ENCODE assay signal across 1 cellular context in genomic region chr12:121888478-121889266, GRCh38.
TF ChIP-seq lines count a peak whose summit lies in the region.

A gene with protein sequence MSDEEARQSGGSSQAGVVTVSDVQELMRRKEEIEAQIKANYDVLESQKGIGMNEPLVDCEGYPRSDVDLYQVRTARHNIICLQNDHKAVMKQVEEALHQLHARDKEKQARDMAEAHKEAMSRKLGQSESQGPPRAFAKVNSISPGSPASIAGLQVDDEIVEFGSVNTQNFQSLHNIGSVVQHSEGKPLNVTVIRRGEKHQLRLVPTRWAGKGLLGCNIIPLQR (plus strand): TSS chr12:121888790. CDS start chr12:121888857, 67 bp downstream.

TF ChIP-seq in HepG2, 621 proteins besides CTCF, POLR2A, EP300 and RAD21 (continued from another document and continues in another):
- TF ChIP-seq, protein P1, sequence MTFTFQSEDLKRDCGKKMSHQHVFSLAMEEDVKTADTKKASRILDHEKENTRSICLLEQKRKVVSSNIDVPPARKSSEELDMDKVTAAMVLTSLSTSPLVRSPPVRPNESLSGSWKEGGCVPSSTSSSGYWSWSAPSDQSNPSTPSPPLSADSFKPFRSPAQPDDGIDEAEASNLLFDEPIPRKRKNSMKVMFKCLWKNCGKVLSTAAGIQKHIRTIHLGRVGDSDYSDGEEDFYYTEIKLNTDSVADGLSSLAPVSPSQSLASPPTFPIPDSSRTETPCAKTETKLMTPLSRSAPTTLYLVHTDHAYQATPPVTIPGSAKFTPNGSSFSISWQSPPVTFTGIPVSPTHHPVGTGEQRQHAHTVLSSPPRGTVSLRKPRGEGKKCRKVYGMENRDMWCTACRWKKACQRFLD (CRISPR knock-in tag; IDR thresholded peaks at IDR 0.05; ENCODE audit: borderline replicate concordance): peak; percentile 16; the same call in 1 of the 2 replicates
- peak; percentile 93 for TF ChIP-seq KMT2B (CRISPR knock-in tag; IDR thresholded peaks at IDR 0.05)
- TF ChIP-seq ZFP36L1 (CRISPR knock-in tag; IDR thresholded peaks at IDR 0.05): peak; percentile 91; the same call in 1 of the 2 replicates
- peak; percentile 97 for TF ChIP-seq ZSCAN29 (CRISPR knock-in tag; conservative IDR thresholded peaks at IDR 0.05)
- TF ChIP-seq ZNF317 (CRISPR knock-in tag; IDR thresholded peaks at IDR 0.05): peak; percentile 92
- peak; percentile 57; the same call in 1 of the 2 replicates for TF ChIP-seq ATF1 (CRISPR knock-in tag; IDR thresholded peaks at IDR 0.05)
- peak; percentile 44; the same call in 1 of the 2 replicates for TF ChIP-seq ZNF652 (CRISPR knock-in tag; IDR thresholded peaks at IDR 0.05; ENCODE audit: borderline replicate concordance, low read depth)
- TF ChIP-seq GLI4 (CRISPR knock-in tag; IDR thresholded peaks at IDR 0.05; ENCODE audit: borderline replicate concordance): peak; percentile 65; the same call in 1 of the 2 replicates
- no peak; the same call in 1 of the 2 replicates for TF ChIP-seq ZNF546 (CRISPR knock-in tag; conservative IDR thresholded peaks at IDR 0.05)
- TF ChIP-seq PCBP1 (IDR thresholded peaks at IDR 0.05; ENCODE audit: borderline replicate concordance, low read depth, low read length): no peak
- no peak for TF ChIP-seq RELA (CRISPR knock-in tag; IDR thresholded peaks at IDR 0.05)
- no peak; the same call in 1 of the 2 replicates for TF ChIP-seq NCOR1 (IDR thresholded peaks at IDR 0.05; ENCODE audit: borderline replicate concordance, low read length)
- peak; percentile 81; the same call in 1 of the 2 replicates for TF ChIP-seq SNAPC5 (CRISPR knock-in tag; IDR thresholded peaks at IDR 0.05; ENCODE audit: borderline replicate concordance)
- TF ChIP-seq PPARG (CRISPR knock-in tag; conservative IDR thresholded peaks at IDR 0.05): peak; percentile 41; the same call in 1 of the 2 replicates
- TF ChIP-seq RORA (CRISPR knock-in tag; IDR thresholded peaks at IDR 0.05): no peak
- no peak for TF ChIP-seq SYNCRIP (IDR thresholded peaks at IDR 0.05; ENCODE audit: insufficient read depth, low read depth, low read length)
- TF ChIP-seq ZFP37 (CRISPR knock-in tag; IDR thresholded peaks at IDR 0.05; ENCODE audit: borderline replicate concordance): peak; percentile 40; the same call in 1 of the 2 replicates
- no peak for TF ChIP-seq ZNF282 (IDR thresholded peaks at IDR 0.05; ENCODE audit: partially characterized antibody)
- TF ChIP-seq FLYWCH1 (CRISPR knock-in tag; IDR thresholded peaks at IDR 0.05): no peak
- no peak for TF ChIP-seq SP140L (CRISPR knock-in tag; IDR thresholded peaks at IDR 0.05; ENCODE audit: borderline replicate concordance)
- TF ChIP-seq ZBTB8A (CRISPR knock-in tag; IDR thresholded peaks at IDR 0.05; ENCODE audit: borderline replicate concordance, low read depth): peak; percentile 95; the same call in 1 of the 2 replicates
- peak; percentile 70 for TF ChIP-seq SP2 (CRISPR knock-in tag; IDR thresholded peaks at IDR 0.05)
- TF ChIP-seq, protein P2, sequence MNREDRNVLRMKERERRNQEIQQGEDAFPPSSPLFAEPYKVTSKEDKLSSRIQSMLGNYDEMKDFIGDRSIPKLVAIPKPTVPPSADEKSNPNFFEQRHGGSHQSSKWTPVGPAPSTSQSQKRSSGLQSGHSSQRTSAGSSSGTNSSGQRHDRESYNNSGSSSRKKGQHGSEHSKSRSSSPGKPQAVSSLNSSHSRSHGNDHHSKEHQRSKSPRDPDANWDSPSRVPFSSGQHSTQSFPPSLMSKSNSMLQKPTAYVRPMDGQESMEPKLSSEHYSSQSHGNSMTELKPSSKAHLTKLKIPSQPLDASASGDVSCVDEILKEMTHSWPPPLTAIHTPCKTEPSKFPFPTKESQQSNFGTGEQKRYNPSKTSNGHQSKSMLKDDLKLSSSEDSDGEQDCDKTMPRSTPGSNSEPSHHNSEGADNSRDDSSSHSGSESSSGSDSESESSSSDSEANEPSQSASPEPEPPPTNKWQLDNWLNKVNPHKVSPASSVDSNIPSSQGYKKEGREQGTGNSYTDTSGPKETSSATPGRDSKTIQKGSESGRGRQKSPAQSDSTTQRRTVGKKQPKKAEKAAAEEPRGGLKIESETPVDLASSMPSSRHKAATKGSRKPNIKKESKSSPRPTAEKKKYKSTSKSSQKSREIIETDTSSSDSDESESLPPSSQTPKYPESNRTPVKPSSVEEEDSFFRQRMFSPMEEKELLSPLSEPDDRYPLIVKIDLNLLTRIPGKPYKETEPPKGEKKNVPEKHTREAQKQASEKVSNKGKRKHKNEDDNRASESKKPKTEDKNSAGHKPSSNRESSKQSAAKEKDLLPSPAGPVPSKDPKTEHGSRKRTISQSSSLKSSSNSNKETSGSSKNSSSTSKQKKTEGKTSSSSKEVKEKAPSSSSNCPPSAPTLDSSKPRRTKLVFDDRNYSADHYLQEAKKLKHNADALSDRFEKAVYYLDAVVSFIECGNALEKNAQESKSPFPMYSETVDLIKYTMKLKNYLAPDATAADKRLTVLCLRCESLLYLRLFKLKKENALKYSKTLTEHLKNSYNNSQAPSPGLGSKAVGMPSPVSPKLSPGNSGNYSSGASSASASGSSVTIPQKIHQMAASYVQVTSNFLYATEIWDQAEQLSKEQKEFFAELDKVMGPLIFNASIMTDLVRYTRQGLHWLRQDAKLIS (CRISPR knock-in tag; IDR thresholded peaks at IDR 0.05): no peak; the same call in 1 of the 2 replicates
- TF ChIP-seq, protein P3, sequence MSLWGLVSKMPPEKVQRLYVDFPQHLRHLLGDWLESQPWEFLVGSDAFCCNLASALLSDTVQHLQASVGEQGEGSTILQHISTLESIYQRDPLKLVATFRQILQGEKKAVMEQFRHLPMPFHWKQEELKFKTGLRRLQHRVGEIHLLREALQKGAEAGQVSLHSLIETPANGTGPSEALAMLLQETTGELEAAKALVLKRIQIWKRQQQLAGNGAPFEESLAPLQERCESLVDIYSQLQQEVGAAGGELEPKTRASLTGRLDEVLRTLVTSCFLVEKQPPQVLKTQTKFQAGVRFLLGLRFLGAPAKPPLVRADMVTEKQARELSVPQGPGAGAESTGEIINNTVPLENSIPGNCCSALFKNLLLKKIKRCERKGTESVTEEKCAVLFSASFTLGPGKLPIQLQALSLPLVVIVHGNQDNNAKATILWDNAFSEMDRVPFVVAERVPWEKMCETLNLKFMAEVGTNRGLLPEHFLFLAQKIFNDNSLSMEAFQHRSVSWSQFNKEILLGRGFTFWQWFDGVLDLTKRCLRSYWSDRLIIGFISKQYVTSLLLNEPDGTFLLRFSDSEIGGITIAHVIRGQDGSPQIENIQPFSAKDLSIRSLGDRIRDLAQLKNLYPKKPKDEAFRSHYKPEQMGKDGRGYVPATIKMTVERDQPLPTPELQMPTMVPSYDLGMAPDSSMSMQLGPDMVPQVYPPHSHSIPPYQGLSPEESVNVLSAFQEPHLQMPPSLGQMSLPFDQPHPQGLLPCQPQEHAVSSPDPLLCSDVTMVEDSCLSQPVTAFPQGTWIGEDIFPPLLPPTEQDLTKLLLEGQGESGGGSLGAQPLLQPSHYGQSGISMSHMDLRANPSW (CRISPR knock-in tag; IDR thresholded peaks at IDR 0.05; ENCODE audit: borderline replicate concordance): peak; percentile 79; the same call in 1 of the 2 replicates
- TF ChIP-seq TAF1 (CRISPR knock-in tag; IDR thresholded peaks at IDR 0.05): peak; percentile 91
- TF ChIP-seq E2F1 (CRISPR knock-in tag; IDR thresholded peaks at IDR 0.05): no peak
- peak; percentile 85 for TF ChIP-seq CHD2 (IDR thresholded peaks at IDR 0.05; ENCODE audit: low read depth, low read length)
- TF ChIP-seq ZSCAN12 (CRISPR knock-in tag; IDR thresholded peaks at IDR 0.05): no peak
- TF ChIP-seq FOXP1 (IDR thresholded peaks at IDR 0.05): no peak
- 0 out of 2 replicates have a peak, but pooled peaks have one; percentile 41 for TF ChIP-seq FOXP1 (CRISPR knock-in tag; IDR thresholded peaks at IDR 0.05)
- TF ChIP-seq CAMTA2 (CRISPR knock-in tag; IDR thresholded peaks at IDR 0.05; ENCODE audit: borderline replicate concordance): peak; percentile 69; the same call in 1 of the 2 replicates
- TF ChIP-seq ZNF12 (CRISPR knock-in tag; IDR thresholded peaks at IDR 0.05): no peak
- peak; percentile 96; the same call in 1 of the 2 replicates for TF ChIP-seq ZNF510 (CRISPR knock-in tag; IDR thresholded peaks at IDR 0.05; ENCODE audit: low read depth)
- TF ChIP-seq ELF1 (CRISPR knock-in tag; IDR thresholded peaks at IDR 0.05): peak; percentile 86
- peak; percentile 57; the same call in 1 of the 2 replicates for TF ChIP-seq GZF1 (CRISPR knock-in tag; IDR thresholded peaks at IDR 0.05)
- TF ChIP-seq ZNF7 (CRISPR knock-in tag; IDR thresholded peaks at IDR 0.05): no peak
- TF ChIP-seq, protein P4, sequence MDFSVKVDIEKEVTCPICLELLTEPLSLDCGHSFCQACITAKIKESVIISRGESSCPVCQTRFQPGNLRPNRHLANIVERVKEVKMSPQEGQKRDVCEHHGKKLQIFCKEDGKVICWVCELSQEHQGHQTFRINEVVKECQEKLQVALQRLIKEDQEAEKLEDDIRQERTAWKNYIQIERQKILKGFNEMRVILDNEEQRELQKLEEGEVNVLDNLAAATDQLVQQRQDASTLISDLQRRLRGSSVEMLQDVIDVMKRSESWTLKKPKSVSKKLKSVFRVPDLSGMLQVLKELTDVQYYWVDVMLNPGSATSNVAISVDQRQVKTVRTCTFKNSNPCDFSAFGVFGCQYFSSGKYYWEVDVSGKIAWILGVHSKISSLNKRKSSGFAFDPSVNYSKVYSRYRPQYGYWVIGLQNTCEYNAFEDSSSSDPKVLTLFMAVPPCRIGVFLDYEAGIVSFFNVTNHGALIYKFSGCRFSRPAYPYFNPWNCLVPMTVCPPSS (IDR thresholded peaks at IDR 0.05): no peak
- TF ChIP-seq, protein P5, sequence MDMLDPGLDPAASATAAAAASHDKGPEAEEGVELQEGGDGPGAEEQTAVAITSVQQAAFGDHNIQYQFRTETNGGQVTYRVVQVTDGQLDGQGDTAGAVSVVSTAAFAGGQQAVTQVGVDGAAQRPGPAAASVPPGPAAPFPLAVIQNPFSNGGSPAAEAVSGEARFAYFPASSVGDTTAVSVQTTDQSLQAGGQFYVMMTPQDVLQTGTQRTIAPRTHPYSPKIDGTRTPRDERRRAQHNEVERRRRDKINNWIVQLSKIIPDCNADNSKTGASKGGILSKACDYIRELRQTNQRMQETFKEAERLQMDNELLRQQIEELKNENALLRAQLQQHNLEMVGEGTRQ (IDR thresholded peaks at IDR 0.05; ENCODE audit: low read depth, low read length): peak; percentile 87
- TF ChIP-seq, protein P5 (CRISPR knock-in tag; IDR thresholded peaks at IDR 0.05; ENCODE audit: borderline replicate concordance): peak; percentile 92; the same call in 1 of the 2 replicates
- peak; percentile 100 for TF ChIP-seq MZF1 (CRISPR knock-in tag; IDR thresholded peaks at IDR 0.05; ENCODE audit: borderline replicate concordance)
- TF ChIP-seq, protein P6, sequence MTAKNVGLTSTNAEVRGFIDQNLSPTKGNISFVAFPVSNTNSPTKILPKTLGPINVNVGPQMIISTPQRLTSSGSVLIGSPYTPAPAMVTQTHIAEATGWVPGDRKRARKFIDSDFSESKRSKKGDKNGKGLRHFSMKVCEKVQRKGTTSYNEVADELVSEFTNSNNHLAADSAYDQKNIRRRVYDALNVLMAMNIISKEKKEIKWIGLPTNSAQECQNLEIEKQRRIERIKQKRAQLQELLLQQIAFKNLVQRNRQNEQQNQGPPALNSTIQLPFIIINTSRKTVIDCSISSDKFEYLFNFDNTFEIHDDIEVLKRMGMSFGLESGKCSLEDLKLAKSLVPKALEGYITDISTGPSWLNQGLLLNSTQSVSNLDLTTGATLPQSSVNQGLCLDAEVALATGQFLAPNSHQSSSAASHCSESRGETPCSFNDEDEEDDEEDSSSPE (CRISPR knock-in tag; IDR thresholded peaks at IDR 0.05): peak; percentile 84
- TF ChIP-seq MED8 (CRISPR knock-in tag; IDR thresholded peaks at IDR 0.05; ENCODE audit: insufficient replicate concordance): peak; percentile 86
- TF ChIP-seq PRDM15 (CRISPR knock-in tag; IDR thresholded peaks at IDR 0.05): peak; percentile 47; the same call in 1 of the 2 replicates
- TF ChIP-seq ZNF773 (CRISPR knock-in tag; IDR thresholded peaks at IDR 0.05; ENCODE audit: borderline replicate concordance): 0 out of 2 replicates have a peak, but pooled peaks have one; percentile 26
- peak; percentile 83; the same call in 1 of the 2 replicates for TF ChIP-seq HOXA9 (CRISPR knock-in tag; IDR thresholded peaks at IDR 0.05; ENCODE audit: borderline replicate concordance)
- TF ChIP-seq AHR (CRISPR knock-in tag; IDR thresholded peaks at IDR 0.05): 0 out of 2 replicates have a peak, but pooled peaks have one; percentile 79
- peak; percentile 44; the same call in 1 of the 2 replicates for TF ChIP-seq RAD51 (IDR thresholded peaks at IDR 0.05; ENCODE audit: borderline replicate concordance)
